In genomic region chr3:117322866-117323265, GRCh38 we compare ENCODE assay signal across 12 cellular contexts.
DNase-seq lines count a peak whose midpoint lies in the region; ATAC-seq and TF ChIP-seq lines count a peak whose summit lies in the region.
"Had no signal": no experiment of that assay in that cellular context is flagged by ENCODE, and none has a peak within 500 bp of the region (broad histone marks: within the 10 kb centered on the region; RNA-seq: fewer than 3 reads in every experiment).

No MANE protein-coding gene starts in this region.

- no peak overlapping the region for H3K4me2 ChIP-seq in hepatocyte
- no peak overlapping the region for H3K4me2 ChIP-seq in smooth muscle cell
- H3K4me2 ChIP-seq: BLaER1 had no signal

- no peaks in the 10 kb centered on the region for H3F3A ChIP-seq in smooth muscle cell (ENCODE audit: low read depth)

- WGBS in hepatocyte (ENCODE audit: low lambda C conversion rate, missing lambda C conversion rate), result 33% methylated on average over 1 of the region's 1 CpG
- 11% methylated on average over 1 of the region's 1 CpG for WGBS in smooth muscle cell (ENCODE audit: low lambda C conversion rate)

- no peaks in the 10 kb centered on the region for H3K9me2 ChIP-seq in hepatocyte (replicated peaks; ENCODE audit: insufficient read depth)

- H3K4me1 ChIP-seq in hepatocyte (ENCODE audit: insufficient read depth) (no peaks in the 10 kb centered on the region), smooth muscle cell (ENCODE audit: low read depth) (no peaks in the 10 kb centered on the region)
- H3K4me1 ChIP-seq: BLaER1 had no signal

- CTCF ChIA-PET in HEK293T (lab: Yijun Ruan, JAX), result no interaction called here

- H3K4me3 ChIP-seq in hepatocyte (no peak overlapping the region), smooth muscle cell (no peak overlapping the region)
- H3K4me3 ChIP-seq: BLaER1 had no signal

- no peak overlapping the region for H3K9ac ChIP-seq in smooth muscle cell (ENCODE audit: low read depth)
- H3K9ac ChIP-seq: BLaER1 had no signal

- H2AFZ ChIP-seq in hepatocyte, result no peak overlapping the region
- H2AFZ ChIP-seq in smooth muscle cell (ENCODE audit: low read depth), result no peak overlapping the region

- DNase-seq in AG08395 (ENCODE audit: low spot score), result peak; percentile 3
- DNase-seq in HEK293T (ENCODE audit: extremely low spot score), result peak; percentile 15
- peak; percentile 54 for DNase-seq in hepatocyte (ENCODE audit: low spot score)
- no peak for DNase-seq in putamen (ENCODE audit: low spot score)
- DNase-seq in ureter (ENCODE audit: low spot score), result no peak
- no peak for DNase-seq in smooth muscle cell (lab: John Stamatoyannopoulos, UW; ENCODE audit: unreplicated experiment)
- DNase-seq: activated T-cell treated with anti-CD3 and anti-CD28 coated beads, Interleukin-2, amount 50 U/mL, for 4 hours; left ventricle myocardium superior; NCI-H1694 had no signal

- H4K20me1 ChIP-seq in hepatocyte (ENCODE audit: insufficient read depth, poor library complexity, severe bottlenecking) (no peaks in the 10 kb centered on the region), smooth muscle cell (ENCODE audit: low read depth) (no peaks in the 10 kb centered on the region)
- H4K20me1 ChIP-seq: BLaER1 had no signal

- peak; percentile 54; the same call in 1 of the 3 replicates for ATAC-seq in SK-N-SH treated with all-trans-retinoic acid at 6 μM for 48 hours
- ATAC-seq in GM18873 (IDR thresholded peaks at IDR 0.05; ENCODE audit: low FRiP score, unreplicated experiment), result no peak
- ATAC-seq: activated T-cell treated with anti-CD3 and anti-CD28 coated beads, Interleukin-2, amount 50 U/mL, for 4 hours; left ventricle myocardium superior had no signal

- POLR2A ChIA-PET in HEK293T (lab: Yijun Ruan, JAX), result no interaction called here

- no peaks in the 10 kb centered on the region for H3K36me3 ChIP-seq in hepatocyte (replicated peaks; ENCODE audit: insufficient read depth, low read depth)
- H3K36me3 ChIP-seq in smooth muscle cell (ENCODE audit: low read depth), result no peaks in the 10 kb centered on the region
- H3K36me3 ChIP-seq: BLaER1 had no signal

- TF ChIP-seq CTCF in hepatocyte (IDR thresholded peaks at IDR 0.05; ENCODE audit: poor library complexity) (no peak), smooth muscle cell (IDR thresholded peaks at IDR 0.05; ENCODE audit: borderline replicate concordance, insufficient read depth, poor library complexity, severe bottlenecking) (no peak)

- H3K9me3 ChIP-seq in hepatocyte (ENCODE audit: low read depth), result no peaks in the 10 kb centered on the region
- H3K9me3 ChIP-seq in smooth muscle cell (replicated peaks; ENCODE audit: low read depth), result no peaks in the 10 kb centered on the region
- H3K9me3 ChIP-seq: BLaER1 had no signal

- H3K79me2 ChIP-seq in hepatocyte (no peaks in the 10 kb centered on the region), smooth muscle cell (ENCODE audit: low read depth) (no peaks in the 10 kb centered on the region)

- H3K27me3 ChIP-seq in hepatocyte (no peaks in the 10 kb centered on the region), smooth muscle cell (ENCODE audit: low read depth) (no peaks in the 10 kb centered on the region)
- H3K27me3 ChIP-seq: BLaER1 had no signal

- no peak overlapping the region for H3K27ac ChIP-seq in hepatocyte
- no peak overlapping the region for H3K27ac ChIP-seq in smooth muscle cell (ENCODE audit: low read depth)
- H3K27ac ChIP-seq: BLaER1 had no signal

TF ChIP-seq in HEK293T, 16 proteins besides CTCF, POLR2A, EP300 and RAD21:
- TF ChIP-seq HDGF (IDR thresholded peaks at IDR 0.05; ENCODE audit: borderline replicate concordance), result no peak
- no peak for TF ChIP-seq ARNT (IDR thresholded peaks at IDR 0.05)
- TF ChIP-seq TARDBP (IDR thresholded peaks at IDR 0.05), result no peak
- TF ChIP-seq, protein P1, sequence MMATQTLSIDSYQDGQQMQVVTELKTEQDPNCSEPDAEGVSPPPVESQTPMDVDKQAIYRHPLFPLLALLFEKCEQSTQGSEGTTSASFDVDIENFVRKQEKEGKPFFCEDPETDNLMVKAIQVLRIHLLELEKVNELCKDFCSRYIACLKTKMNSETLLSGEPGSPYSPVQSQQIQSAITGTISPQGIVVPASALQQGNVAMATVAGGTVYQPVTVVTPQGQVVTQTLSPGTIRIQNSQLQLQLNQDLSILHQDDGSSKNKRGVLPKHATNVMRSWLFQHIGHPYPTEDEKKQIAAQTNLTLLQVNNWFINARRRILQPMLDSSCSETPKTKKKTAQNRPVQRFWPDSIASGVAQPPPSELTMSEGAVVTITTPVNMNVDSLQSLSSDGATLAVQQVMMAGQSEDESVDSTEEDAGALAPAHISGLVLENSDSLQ (IDR thresholded peaks at IDR 0.05), result no peak
- TF ChIP-seq BHLHE40 (IDR thresholded peaks at IDR 0.05; ENCODE audit: borderline replicate concordance), result no peak
- TF ChIP-seq ELF4 (IDR thresholded peaks at IDR 0.05), result no peak

TF ChIP-seq in SK-N-SH treated with all-trans-retinoic acid at 6 μM for 48 hours, 23 proteins besides CTCF, POLR2A, EP300 and RAD21 (continues in another document):
- TF ChIP-seq ESRRG (CRISPR knock-in tag; IDR thresholded peaks at IDR 0.05) (no peak), CSRNP3 (CRISPR knock-in tag; IDR thresholded peaks at IDR 0.05) (no peak), ZFP3 (CRISPR knock-in tag; IDR thresholded peaks at IDR 0.05) (no peak), OSR1 (CRISPR knock-in tag; IDR thresholded peaks at IDR 0.05) (no peak), POU6F1 (CRISPR knock-in tag; IDR thresholded peaks at IDR 0.05; ENCODE audit: borderline replicate concordance, low read depth) (no peak), ZNF70 (CRISPR knock-in tag; IDR thresholded peaks at IDR 0.05) (no peak), ARNTL (CRISPR knock-in tag; IDR thresholded peaks at IDR 0.05; ENCODE audit: borderline replicate concordance, low read depth) (no peak), ZNF8 (CRISPR knock-in tag; IDR thresholded peaks at IDR 0.05) (no peak)
- TF ChIP-seq, protein P2, sequence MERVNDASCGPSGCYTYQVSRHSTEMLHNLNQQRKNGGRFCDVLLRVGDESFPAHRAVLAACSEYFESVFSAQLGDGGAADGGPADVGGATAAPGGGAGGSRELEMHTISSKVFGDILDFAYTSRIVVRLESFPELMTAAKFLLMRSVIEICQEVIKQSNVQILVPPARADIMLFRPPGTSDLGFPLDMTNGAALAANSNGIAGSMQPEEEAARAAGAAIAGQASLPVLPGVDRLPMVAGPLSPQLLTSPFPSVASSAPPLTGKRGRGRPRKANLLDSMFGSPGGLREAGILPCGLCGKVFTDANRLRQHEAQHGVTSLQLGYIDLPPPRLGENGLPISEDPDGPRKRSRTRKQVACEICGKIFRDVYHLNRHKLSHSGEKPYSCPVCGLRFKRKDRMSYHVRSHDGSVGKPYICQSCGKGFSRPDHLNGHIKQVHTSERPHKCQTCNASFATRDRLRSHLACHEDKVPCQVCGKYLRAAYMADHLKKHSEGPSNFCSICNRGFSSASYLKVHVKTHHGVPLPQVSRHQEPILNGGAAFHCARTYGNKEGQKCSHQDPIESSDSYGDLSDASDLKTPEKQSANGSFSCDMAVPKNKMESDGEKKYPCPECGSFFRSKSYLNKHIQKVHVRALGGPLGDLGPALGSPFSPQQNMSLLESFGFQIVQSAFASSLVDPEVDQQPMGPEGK (CRISPR knock-in tag; IDR thresholded peaks at IDR 0.05; ENCODE audit: borderline replicate concordance), result no peak
- TF ChIP-seq, protein P3, sequence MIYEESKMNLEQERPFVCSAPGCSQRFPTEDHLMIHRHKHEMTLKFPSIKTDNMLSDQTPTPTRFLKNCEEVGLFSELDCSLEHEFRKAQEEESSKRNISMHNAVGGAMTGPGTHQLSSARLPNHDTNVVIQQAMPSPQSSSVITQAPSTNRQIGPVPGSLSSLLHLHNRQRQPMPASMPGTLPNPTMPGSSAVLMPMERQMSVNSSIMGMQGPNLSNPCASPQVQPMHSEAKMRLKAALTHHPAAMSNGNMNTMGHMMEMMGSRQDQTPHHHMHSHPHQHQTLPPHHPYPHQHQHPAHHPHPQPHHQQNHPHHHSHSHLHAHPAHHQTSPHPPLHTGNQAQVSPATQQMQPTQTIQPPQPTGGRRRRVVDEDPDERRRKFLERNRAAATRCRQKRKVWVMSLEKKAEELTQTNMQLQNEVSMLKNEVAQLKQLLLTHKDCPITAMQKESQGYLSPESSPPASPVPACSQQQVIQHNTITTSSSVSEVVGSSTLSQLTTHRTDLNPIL (CRISPR knock-in tag; IDR thresholded peaks at IDR 0.05; ENCODE audit: low read depth), result no peak

Comparison
In these comparisons a context has a peak if more than half of its experiments do, and no peak if none do; other contexts are left out.
1. DNase-seq: peak in AG08395 (single experiment), HEK293T (single experiment) and hepatocyte (single experiment); none in putamen (single experiment), ureter (single experiment) and smooth muscle cell (single experiment).